ENCODE assay signal across 13 cellular contexts in genomic region chr11:75264356-75264755, GRCh38. TPM values are rescaled to one million over a fixed set of nuclear protein-coding genes. Genes with fewer than 3 reads are reported as not detected.
A peak's percentile ranks its signal among the peaks of the same experiment; 100 is the strongest.
DNase-seq lines count a peak whose midpoint lies in the region; ATAC-seq, FAIRE-seq and TF ChIP-seq lines count a peak whose summit lies in the region.
"Had no signal": no experiment of that assay in that cellular context is flagged by ENCODE, and none has a peak within 500 bp of the region (broad histone marks: within the 10 kb centered on the region; RNA-seq: fewer than 3 reads in every experiment).

No MANE protein-coding gene starts in this region.

- H3K9me3 Mint-ChIP-seq in activated naive CD4-positive, alpha-beta T cell treated with anti-CD3 and anti-CD28 coated beads for 36 hours, result no peaks in the 10 kb centered on the region
- H3K9me3 Mint-ChIP-seq in stimulated activated memory B cell treated with anti-CD40 and anti-IgM and Interleukin-4, amounts not matched to agents 10 μg/mL and 1 μg/mL and 100 μg/mL, for 72 hours, result no peaks in the 10 kb centered on the region

- intact Hi-C loops in activated naive CD4-positive, alpha-beta T cell treated with anti-CD3 and anti-CD28 coated beads for 36 hours (cut with micrococcal nuclease), result no loop called here
- intact Hi-C loops in kidney (cut with DNase I) (no loop called here), aorta (cut with DNase I) (no loop called here)

- TF ChIP-seq CTCF in kidney (IDR thresholded peaks at IDR 0.05; ENCODE audit: borderline replicate concordance, extremely low read depth, insufficient read depth), result no peak

- H3K4me1 Mint-ChIP-seq in activated naive CD4-positive, alpha-beta T cell treated with anti-CD3 and anti-CD28 coated beads for 36 hours (ENCODE audit: low read depth), result peaks cover 46% of the 10 kb centered on the region
- peaks cover 26% of the 10 kb centered on the region for H3K4me1 Mint-ChIP-seq in T-helper 17 cell
- peaks cover 47% of the 10 kb centered on the region for H3K4me1 Mint-ChIP-seq in stimulated activated memory B cell treated with anti-CD40 and anti-IgM and Interleukin-4, amounts not matched to agents 10 μg/mL and 1 μg/mL and 100 μg/mL, for 72 hours

- H3K27me3 ChIP-seq in aorta (ENCODE audit: control insufficient read depth in 1 of 2, insufficient read depth in 2 of 2, low read length in 1 of 2), result no peaks in the 10 kb centered on the region
- H3K27me3 ChIP-seq: esophagus muscularis mucosa had no signal

- no peak for FAIRE-seq in kidney (lab: Jason Lieb, UNC)

- H3K9me3 ChIP-seq in T-helper 17 cell (ENCODE audit: control insufficient read depth, low read length, poor library complexity, severe bottlenecking) (no peaks in the 10 kb centered on the region), kidney (ENCODE audit: control insufficient read depth in 1 of 2, low read length in 2 of 2) (no peaks in the 10 kb centered on the region), aorta (ENCODE audit: control insufficient read depth, low read length) (no peaks in the 10 kb centered on the region)
- H3K9me3 ChIP-seq: esophagus muscularis mucosa, psoas muscle had no signal

- H3K36me3 ChIP-seq in kidney (ENCODE audit: control insufficient read depth in 1 of 2, insufficient read depth in 2 of 2, low read length in 2 of 2), result no peaks in the 10 kb centered on the region
- H3K36me3 ChIP-seq in aorta (ENCODE audit: control insufficient read depth in 1 of 2, insufficient read depth in 2 of 2, low read length in 1 of 2), result no peaks in the 10 kb centered on the region

- H3K4me3 Mint-ChIP-seq in activated naive CD4-positive, alpha-beta T cell treated with anti-CD3 and anti-CD28 coated beads for 36 hours, result no peak overlapping the region
- no peak overlapping the region for H3K4me3 Mint-ChIP-seq in T-helper 17 cell
- H3K4me3 Mint-ChIP-seq in stimulated activated memory B cell treated with anti-CD40 and anti-IgM and Interleukin-4, amounts not matched to agents 10 μg/mL and 1 μg/mL and 100 μg/mL, for 72 hours, result no peak overlapping the region

- H3K36me3 Mint-ChIP-seq in activated naive CD4-positive, alpha-beta T cell treated with anti-CD3 and anti-CD28 coated beads for 36 hours (ENCODE audit: low read depth), result peaks cover 4% of the 10 kb centered on the region
- no peaks in the 10 kb centered on the region for H3K36me3 Mint-ChIP-seq in T-helper 17 cell (ENCODE audit: low read depth)
- H3K36me3 Mint-ChIP-seq in stimulated activated memory B cell treated with anti-CD40 and anti-IgM and Interleukin-4, amounts not matched to agents 10 μg/mL and 1 μg/mL and 100 μg/mL, for 72 hours, result no peaks in the 10 kb centered on the region

- H3K27ac ChIP-seq in kidney (ENCODE audit: low read depth in 2 of 2, low read length in 2 of 2) (no peak overlapping the region), aorta (ENCODE audit: low read depth in 1 of 2, low read length in 2 of 2) (no peak overlapping the region)
- H3K27ac ChIP-seq: psoas muscle had no signal

- no peak overlapping the region for H3K4me3 ChIP-seq in kidney (ENCODE audit: low read length in 2 of 2)
- H3K4me3 ChIP-seq in aorta (ENCODE audit: low read length in 2 of 2), result no peak overlapping the region
- H3K4me3 ChIP-seq: esophagus muscularis mucosa, psoas muscle had no signal

- H3K27me3 Mint-ChIP-seq in activated naive CD4-positive, alpha-beta T cell treated with anti-CD3 and anti-CD28 coated beads for 36 hours (ENCODE audit: low read depth), result no peaks in the 10 kb centered on the region
- H3K27me3 Mint-ChIP-seq in T-helper 17 cell, result no peaks in the 10 kb centered on the region
- H3K27me3 Mint-ChIP-seq in stimulated activated memory B cell treated with anti-CD40 and anti-IgM and Interleukin-4, amounts not matched to agents 10 μg/mL and 1 μg/mL and 100 μg/mL, for 72 hours, result no peaks in the 10 kb centered on the region

- H3K4me1 ChIP-seq in kidney (ENCODE audit: control insufficient read depth in 1 of 2, insufficient read depth in 1 of 2, low read depth in 1 of 2, low read length in 2 of 2) (peaks cover 0 to 2% of the 10 kb centered on the region in 2 donors), aorta (ENCODE audit: control insufficient read depth in 1 of 2, insufficient read depth in 2 of 2, low read length in 2 of 2) (no peaks in the 10 kb centered on the region)
- H3K4me1 ChIP-seq: psoas muscle had no signal

- CTCF ChIA-PET in activated naive CD4-positive, alpha-beta T cell treated with anti-CD3 and anti-CD28 coated beads for 36 hours (lab: Charles Lee), result interaction anchor here (1.0 to 2.3 kb wide), 3 partner anchors 16 to 120 kb away, joined by 3 to 11 read pairs (median 4); no protein-coding TSS in a partner anchor

- ATAC-seq in T-helper 17 cell (no peak), aorta (ENCODE audit: low FRiP score) (no peak)
- ATAC-seq in stimulated activated memory B cell treated with anti-CD40 and anti-IgM and Interleukin-4, amounts not matched to agents 10 μg/mL and 1 μg/mL and 100 μg/mL, for 72 hours, result no peak

- H3K9ac ChIP-seq in kidney (ENCODE audit: low read length in 2 of 2), result no peak overlapping the region

- peak overlapping the region; percentile 4 for H3K27ac Mint-ChIP-seq in activated naive CD4-positive, alpha-beta T cell treated with anti-CD3 and anti-CD28 coated beads for 36 hours
- peak overlapping the region; percentile 59 for H3K27ac Mint-ChIP-seq in T-helper 17 cell
- peak overlapping the region; percentile 67 for H3K27ac Mint-ChIP-seq in stimulated activated memory B cell treated with anti-CD40 and anti-IgM and Interleukin-4, amounts not matched to agents 10 μg/mL and 1 μg/mL and 100 μg/mL, for 72 hours

- peak; percentile 3 for DNase-seq in activated naive CD4-positive, alpha-beta T cell treated with anti-CD3 and anti-CD28 coated beads for 36 hours
- no peak for DNase-seq in activated naive CD4-positive, alpha-beta T cell treated with Interleukin-2 at 50 U/mL for 16 hours
- DNase-seq in T-helper 17 cell, result no peak
- peak; percentile 23 for DNase-seq in kidney
- DNase-seq in MV-4-11 (lab: John Stamatoyannopoulos, UW), result no peak
- no peak for DNase-seq in aorta
- no peak for DNase-seq in germinal center (ENCODE audit: low spot score)
- DNase-seq: DMS 273 treated with DMSO at 0.1 percent for 48 hours, NCI-H187, NCI-H524 had no signal

RNA-seq across cellular contexts. Expression of gene TPBGL, which starts 23.8 kb away (rescaled TPM):
- not detected for total RNA-seq in activated naive CD4-positive, alpha-beta T cell treated with anti-CD3 and anti-CD28 coated beads for 36 hours
- total RNA-seq in T-helper 17 cell, result under 1 TPM; 0.42 to 0.60 TPM
- total RNA-seq in kidney, result 0.69 TPM
- polyA plus RNA-seq in kidney (ENCODE audit: insufficient read depth, low read depth, low replicate concordance), result 0.13 TPM
- total RNA-seq in aorta, result under 1 TPM; 0.30 to 0.36 TPM
- not detected for polyA plus RNA-seq in aorta

Comparison
In these comparisons a context has a peak if more than half of its experiments do, and no peak if none do; other contexts are left out.
1. DNase-seq: peak in activated naive CD4-positive, alpha-beta T cell treated with anti-CD3 and anti-CD28 coated beads for 36 hours (single experiment) and kidney (single experiment); none in activated naive CD4-positive, alpha-beta T cell treated with Interleukin-2 at 50 U/mL for 16 hours (single experiment), T-helper 17 cell (0 of 3), MV-4-11 (single experiment), aorta (0 of 2) and germinal center (single experiment).
2. H3K27ac Mint-ChIP-seq: peak in every context shown above with its lines; median percentile 67 in stimulated activated memory B cell treated with anti-CD40 and anti-IgM and Interleukin-4, amounts not matched to agents 10 μg/mL and 1 μg/mL and 100 μg/mL, for 72 hours; 59 in T-helper 17 cell; 4 in activated naive CD4-positive, alpha-beta T cell treated with anti-CD3 and anti-CD28 coated beads for 36 hours.